1 cellular context compared by ENCODE assay signal in the genomic region with DNA sequence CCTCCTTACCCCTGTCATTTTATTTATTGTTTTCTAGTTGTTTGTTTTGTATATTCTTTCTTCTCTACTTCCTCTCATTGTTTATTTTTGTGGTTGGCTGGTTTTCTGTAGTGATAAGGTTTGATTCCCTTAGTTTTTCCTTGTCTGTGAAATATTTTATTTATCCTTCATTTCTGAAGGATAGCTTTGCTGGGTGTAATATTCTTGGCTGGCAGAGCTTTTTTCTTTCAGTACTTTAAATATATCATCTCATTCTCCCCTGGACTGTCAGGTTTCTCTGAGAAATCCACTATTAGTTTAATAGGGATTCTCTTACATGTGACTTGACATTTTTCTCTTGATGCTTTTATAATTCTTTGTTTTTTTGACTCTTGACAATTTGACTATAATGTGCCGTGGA.
A peak's percentile ranks its signal among the peaks of the same experiment; 100 is the strongest.
TF ChIP-seq lines count a peak whose summit lies in the region.

No MANE protein-coding gene starts in this region.

TF ChIP-seq in K562, 482 proteins besides CTCF, POLR2A, EP300 and RAD21:
- peak; percentile 74; the same call in 1 of the 2 replicates for TF ChIP-seq ZFP1 (CRISPR knock-in tag; IDR thresholded peaks at IDR 0.05)
- TF ChIP-seq, protein P1, sequence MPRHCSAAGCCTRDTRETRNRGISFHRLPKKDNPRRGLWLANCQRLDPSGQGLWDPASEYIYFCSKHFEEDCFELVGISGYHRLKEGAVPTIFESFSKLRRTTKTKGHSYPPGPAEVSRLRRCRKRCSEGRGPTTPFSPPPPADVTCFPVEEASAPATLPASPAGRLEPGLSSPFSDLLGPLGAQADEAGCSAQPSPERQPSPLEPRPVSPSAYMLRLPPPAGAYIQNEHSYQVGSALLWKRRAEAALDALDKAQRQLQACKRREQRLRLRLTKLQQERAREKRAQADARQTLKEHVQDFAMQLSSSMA (CRISPR knock-in tag; IDR thresholded peaks at IDR 0.05) = no peak
